ENCODE assay signal across 6 cellular contexts in the genomic region with DNA sequence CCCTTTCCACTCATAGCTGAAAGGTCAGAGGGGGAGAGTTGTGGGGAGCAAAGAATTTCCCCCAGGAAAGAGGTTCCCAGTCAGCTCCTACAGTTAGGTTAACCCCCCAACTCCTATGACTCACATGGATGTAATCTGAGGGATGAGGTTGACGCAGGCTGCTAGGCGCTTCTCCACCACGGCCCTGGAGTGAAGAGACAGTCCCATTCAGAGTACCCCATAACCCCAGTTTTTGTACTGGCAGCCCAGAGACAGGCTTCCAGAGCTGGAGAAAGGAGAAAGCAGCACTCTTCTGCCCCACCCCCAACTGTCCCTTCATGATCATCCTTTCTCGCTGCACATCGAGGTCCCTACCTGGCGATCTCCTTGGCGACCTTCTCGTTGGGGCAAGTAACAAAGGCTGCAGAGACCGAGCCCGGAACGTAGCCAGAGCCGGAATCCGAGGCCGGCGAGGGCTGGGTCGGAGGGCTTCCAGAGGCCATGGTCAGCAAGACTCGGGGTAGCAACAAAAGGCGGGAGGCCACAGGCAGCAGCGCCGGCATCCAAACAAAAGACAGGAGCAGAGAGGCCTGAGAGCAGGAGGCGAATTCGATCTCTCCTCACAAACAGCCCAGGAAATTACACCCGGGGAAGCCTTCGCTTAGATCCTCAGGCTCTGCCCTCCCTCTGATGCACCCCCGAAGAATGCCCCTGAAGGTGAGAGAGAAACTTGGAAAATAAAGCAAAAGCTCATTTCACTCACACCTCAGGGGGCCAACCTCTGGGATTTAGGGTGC. TPM values are rescaled to one million over a fixed set of nuclear protein-coding genes. Genes with fewer than 3 reads are reported as not detected.
DNase-seq lines count a peak whose midpoint lies in the region; TF ChIP-seq lines count a peak whose summit lies in the region.

No MANE protein-coding gene starts in this region.

- DNase-seq in A172 (ENCODE audit: low spot score) (peak; percentile 82), dermis blood vessel endothelial cell (peak; percentile 50), progenitor cell of endocrine pancreas (ENCODE audit: low spot score, unreplicated experiment) (no peak), mesenteric fat pad (ENCODE audit: low spot score) (no peak), SIG-M5 treated with dmso at 0.1 percent for 504 hours (lab: John Stamatoyannopoulos, UW; ENCODE audit: unreplicated experiment) (no peak)

- peaks cover 2% of the 10 kb centered on the region for H3K27me3 Mint-ChIP-seq in IgD-negative memory B cell
- H3K27me3 Mint-ChIP-seq in progenitor cell of endocrine pancreas = no peaks in the 10 kb centered on the region

- H3K36me3 Mint-ChIP-seq in IgD-negative memory B cell = peaks cover 2% of the 10 kb centered on the region
- H3K36me3 Mint-ChIP-seq in progenitor cell of endocrine pancreas (ENCODE audit: insufficient read depth) = peaks cover 8% of the 10 kb centered on the region

- H3K4me3 Mint-ChIP-seq in IgD-negative memory B cell = peak overlapping the region; percentile 88 to 97 (median 94)
- H3K4me3 Mint-ChIP-seq in progenitor cell of endocrine pancreas (ENCODE audit: low read depth) = peak overlapping the region; percentile 98

- H3K9me3 Mint-ChIP-seq in IgD-negative memory B cell (no peaks in the 10 kb centered on the region), progenitor cell of endocrine pancreas (ENCODE audit: low read depth) (no peaks in the 10 kb centered on the region)

- H3K27ac Mint-ChIP-seq in IgD-negative memory B cell (peak overlapping the region; percentile 96 to 99 (median 96)), progenitor cell of endocrine pancreas (peak overlapping the region; percentile 99)

- no peak for TF ChIP-seq CTCF in progenitor cell of endocrine pancreas (IDR thresholded peaks at IDR 0.05; ENCODE audit: unreplicated experiment)

- H3K4me1 Mint-ChIP-seq in IgD-negative memory B cell (peaks cover 26 to 53% (median 50%) of the 10 kb centered on the region in 3 donors), progenitor cell of endocrine pancreas (ENCODE audit: low read depth) (peaks cover 39% of the 10 kb centered on the region)

RNA-seq across cellular contexts. Expression of a gene that starts 0.6 kb away (rescaled TPM):
- total RNA-seq in A172 (2014; rRNA removed; shearing (Covaris generic)) = 298 and 347 TPM in 2 replicates
- 449 TPM for polyA plus RNA-seq in IgD-negative memory B cell
- total RNA-seq in dermis blood vessel endothelial cell = 61.3 and 61.7 TPM in 2 replicates
- 252 and 264 TPM in 2 replicates for total RNA-seq in progenitor cell of endocrine pancreas
- 103 TPM for total RNA-seq in mesenteric fat pad

RNA-seq across cellular contexts. Expression of a gene that starts 2.5 kb away (rescaled TPM):
- 1.8 and 2.5 TPM in 2 replicates for total RNA-seq in A172 (2014; rRNA removed; shearing (Covaris generic))
- polyA plus RNA-seq in IgD-negative memory B cell = 0.54 TPM
- total RNA-seq in dermis blood vessel endothelial cell (2.4 and 2.5 TPM in 2 replicates), progenitor cell of endocrine pancreas (59.9 and 60.3 TPM in 2 replicates), mesenteric fat pad (14.1 TPM)

RNA-seq across cellular contexts. Expression of a gene that starts 6.5 kb away (rescaled TPM):
- 36.0 and 40.8 TPM in 2 replicates for total RNA-seq in A172 (2014; rRNA removed; shearing (Covaris generic))
- 77.0 TPM for polyA plus RNA-seq in IgD-negative memory B cell
- total RNA-seq in dermis blood vessel endothelial cell = 14.4 and 16.5 TPM in 2 replicates
- total RNA-seq in progenitor cell of endocrine pancreas = 58.1 and 58.4 TPM in 2 replicates
- 42.5 TPM for total RNA-seq in mesenteric fat pad

RNA-seq across cellular contexts. Expression of a gene that starts 25.7 kb away (rescaled TPM):
- total RNA-seq in A172 (2014; rRNA removed; shearing (Covaris generic)) = 53.2 and 55.6 TPM in 2 replicates
- 0.23 TPM for polyA plus RNA-seq in IgD-negative memory B cell
- total RNA-seq in dermis blood vessel endothelial cell = 12.4 and 34.3 TPM in 2 replicates
- total RNA-seq in progenitor cell of endocrine pancreas = 45.5 and 46.6 TPM in 2 replicates
- total RNA-seq in mesenteric fat pad = 0.19 TPM

RNA-seq across cellular contexts. Expression of a gene that starts 37.1 kb away (rescaled TPM):
- total RNA-seq in A172 (2014; rRNA removed; shearing (Covaris generic)) = 5.3 and 7.4 TPM in 2 replicates
- polyA plus RNA-seq in IgD-negative memory B cell = 9.0 TPM
- 5.5 and 6.3 TPM in 2 replicates for total RNA-seq in dermis blood vessel endothelial cell
- 15.4 and 15.7 TPM in 2 replicates for total RNA-seq in progenitor cell of endocrine pancreas
- total RNA-seq in mesenteric fat pad = 4.6 TPM

Comparison
In these comparisons a context has a peak if more than half of its experiments do, and no peak if none do; other contexts are left out.
1. DNase-seq: peak in A172 (single experiment) and dermis blood vessel endothelial cell (single experiment); none in progenitor cell of endocrine pancreas (single experiment), mesenteric fat pad (single experiment) and SIG-M5 treated with dmso at 0.1 percent for 504 hours (single experiment).